In genomic region chr9:13351768-13352386, GRCh38 we compare ENCODE assay signal across 9 cellular contexts.
DNase-seq lines count a peak whose midpoint lies in the region; ATAC-seq and TF ChIP-seq lines count a peak whose summit lies in the region.
"Had no signal": no experiment of that assay in that cellular context is flagged by ENCODE, and none has a peak within 500 bp of the region (broad histone marks: within the 10 kb centered on the region; RNA-seq: fewer than 3 reads in every experiment).

No MANE protein-coding gene starts in this region.

- 9% methylated on average over 3 of the region's 3 CpGs for WGBS in lung, 2 donors

- H3K27ac Mint-ChIP-seq in stimulated activated memory B cell treated with anti-CD40 and anti-IgM and Interleukin-4, amounts not matched to agents 10 μg/mL and 1 μg/mL and 100 μg/mL, for 72 hours = no peak overlapping the region
- H3K27ac Mint-ChIP-seq: activated naive CD8-positive, alpha-beta T cell had no signal

- H3K36me3 Mint-ChIP-seq in stimulated activated memory B cell treated with anti-CD40 and anti-IgM and Interleukin-4, amounts not matched to agents 10 μg/mL and 1 μg/mL and 100 μg/mL, for 72 hours = no peaks in the 10 kb centered on the region
- H3K36me3 Mint-ChIP-seq: activated naive CD8-positive, alpha-beta T cell had no signal

- no peaks in the 10 kb centered on the region for H3K36me3 ChIP-seq in lung (ENCODE audit: control insufficient read depth in 2 of 2, insufficient read depth in 2 of 2, low read length in 2 of 2)

- no peaks in the 10 kb centered on the region for H3K9me3 ChIP-seq in lung (ENCODE audit: control insufficient read depth in 2 of 2, insufficient read depth in 1 of 2, low read length in 1 of 2)

- no peaks in the 10 kb centered on the region for H3K27me3 Mint-ChIP-seq in stimulated activated memory B cell treated with anti-CD40 and anti-IgM and Interleukin-4, amounts not matched to agents 10 μg/mL and 1 μg/mL and 100 μg/mL, for 72 hours
- H3K27me3 Mint-ChIP-seq: activated naive CD8-positive, alpha-beta T cell had no signal

- H3K4me1 Mint-ChIP-seq in stimulated activated memory B cell treated with anti-CD40 and anti-IgM and Interleukin-4, amounts not matched to agents 10 μg/mL and 1 μg/mL and 100 μg/mL, for 72 hours = no peaks in the 10 kb centered on the region

- no peak overlapping the region for H3K27ac ChIP-seq in lung (ENCODE audit: low read depth in 1 of 2, low read length in 1 of 2)

- ATAC-seq in GM18868 (IDR thresholded peaks at IDR 0.05; ENCODE audit: unreplicated experiment) (peak; percentile 52), lung (ENCODE audit: insufficient read depth, low FRiP score) (peak; percentile 27), GM18505 (IDR thresholded peaks at IDR 0.05; ENCODE audit: unreplicated experiment) (no peak)
- ATAC-seq in stimulated activated memory B cell treated with anti-CD40 and anti-IgM and Interleukin-4, amounts not matched to agents 10 μg/mL and 1 μg/mL and 100 μg/mL, for 72 hours = no peak

- H3K4me1 ChIP-seq in lung (ENCODE audit: control insufficient read depth in 2 of 2, insufficient read depth in 2 of 2, low read length in 2 of 2) = no peaks in the 10 kb centered on the region

- no peak for TF ChIP-seq POLR2A in GM18505 (IDR thresholded peaks at IDR 0.05; ENCODE audit: borderline replicate concordance, extremely low read depth, insufficient read depth, insufficient read length)

- peak; percentile 5 for TF ChIP-seq CTCF in lung (IDR thresholded peaks at IDR 0.05; ENCODE audit: control extremely low read depth, extremely low read depth)

- DNase-seq in 8988T (peak; percentile 3), NCI-H345 treated with DMSO at 0.1 percent for 48 hours (lab: John Stamatoyannopoulos, UW; ENCODE audit: unreplicated experiment) (peak; percentile 58), cerebellar cortex (ENCODE audit: low spot score) (peak; percentile 56), lung (ENCODE audit: low spot score) (no peak)
- no peak for DNase-seq in stimulated activated CD4-positive, alpha-beta T cell treated with anti-CD3 and anti-CD28 coated beads, Interleukin-4, amount 100 ng/mL, for 24 hours

- no peak overlapping the region for H3K4me3 Mint-ChIP-seq in stimulated activated memory B cell treated with anti-CD40 and anti-IgM and Interleukin-4, amounts not matched to agents 10 μg/mL and 1 μg/mL and 100 μg/mL, for 72 hours
- H3K4me3 Mint-ChIP-seq: activated naive CD8-positive, alpha-beta T cell had no signal

- no peaks in the 10 kb centered on the region for H3K9me3 Mint-ChIP-seq in stimulated activated memory B cell treated with anti-CD40 and anti-IgM and Interleukin-4, amounts not matched to agents 10 μg/mL and 1 μg/mL and 100 μg/mL, for 72 hours

- H3K4me3 ChIP-seq in lung = no peak overlapping the region

- no peaks in the 10 kb centered on the region for H3K27me3 ChIP-seq in lung (ENCODE audit: control insufficient read depth, insufficient read depth)

Comparison
In these comparisons a context has a peak if more than half of its experiments do, and no peak if none do; other contexts are left out.
1. DNase-seq: peak in 8988T (single experiment), NCI-H345 treated with DMSO at 0.1 percent for 48 hours (single experiment) and cerebellar cortex (single experiment); none in lung (single experiment) and stimulated activated CD4-positive, alpha-beta T cell treated with anti-CD3 and anti-CD28 coated beads, Interleukin-4, amount 100 ng/mL, for 24 hours (single experiment).
2. ATAC-seq: peak in GM18868 (single experiment) and lung (single experiment); none in GM18505 (single experiment) and stimulated activated memory B cell treated with anti-CD40 and anti-IgM and Interleukin-4, amounts not matched to agents 10 μg/mL and 1 μg/mL and 100 μg/mL, for 72 hours (single experiment).